ENCODE assay signal across 22 cellular contexts in the genomic region with DNA sequence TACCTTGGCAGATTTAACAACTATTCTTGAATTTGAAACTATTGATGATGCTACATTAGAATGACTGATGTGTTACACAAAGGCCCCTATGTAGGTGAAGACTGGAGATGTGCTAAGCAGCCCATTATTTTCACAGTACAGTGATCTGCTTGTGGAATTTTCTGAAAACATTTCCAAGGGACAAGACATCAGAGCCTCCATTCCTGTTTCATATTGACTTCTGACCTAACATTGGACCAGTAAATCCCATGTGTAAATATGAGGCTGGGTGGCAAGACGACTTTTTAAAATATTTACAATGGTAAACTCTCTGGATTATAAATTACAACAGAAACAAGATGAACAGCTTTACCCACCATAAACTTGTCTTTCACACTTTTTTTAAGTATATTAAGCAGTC.
"Had no signal": no experiment of that assay in that cellular context is flagged by ENCODE, and none has a peak within 500 bp of the region (broad histone marks: within the 10 kb centered on the region; RNA-seq: fewer than 3 reads in every experiment).

No MANE protein-coding gene starts in this region.

- H3K27ac Mint-ChIP-seq: naive B cell; natural killer cell treated with Interleukin-12 subunit alpha and Interleukin-12 subunit beta and Interleukin-15 and Interleukin-18, amount 100 ng/mL, for 72 hours; stimulated activated memory B cell treated with anti-CD40 and anti-IgM and Interleukin-4, amounts not matched to agents 10 μg/mL and 1 μg/mL and 100 μg/mL, for 72 hours had no signal

- H3K4me1 Mint-ChIP-seq: naive B cell; stimulated activated memory B cell treated with anti-CD40 and anti-IgM and Interleukin-4, amounts not matched to agents 10 μg/mL and 1 μg/mL and 100 μg/mL, for 72 hours had no signal

- ATAC-seq: lower lobe of right lung; natural killer cell treated with Interleukin-12 subunit alpha and Interleukin-12 subunit beta and Interleukin-15 and Interleukin-18, amount 100 ng/mL, for 72 hours; stimulated activated memory B cell treated with anti-CD40 and anti-IgM and Interleukin-4, amounts not matched to agents 10 μg/mL and 1 μg/mL and 100 μg/mL, for 72 hours; stimulated activated naive CD8-positive, alpha-beta T cell treated with anti-CD3 and anti-CD28 coated beads, Interleukin-15, Interleukin-2, amounts not matched to agents 100 U/mL and 50 U/mL, for 24 hours; upper lobe of right lung had no signal

- DNase-seq: dermis blood vessel endothelial cell; effector memory CD4-positive, alpha-beta T cell; head of caudate nucleus; left ventricle myocardium superior; lower lobe of right lung; naive B cell; sigmoid colon; spleen; stimulated activated CD4-positive, alpha-beta T cell treated with anti-CD3 and anti-CD28 coated beads, Interleukin-4, amount 100 ng/mL, for 4 hours; stimulated activated naive CD8-positive, alpha-beta T cell treated with anti-CD3 and anti-CD28 coated beads, Interleukin-15, Interleukin-2, amounts not matched to agents 100 U/mL and 50 U/mL, for 24 hours; substantia nigra; testis; tibial artery; upper lobe of right lung; uterus had no signal

- H3K4me3 Mint-ChIP-seq: naive B cell; natural killer cell treated with Interleukin-12 subunit alpha and Interleukin-12 subunit beta and Interleukin-15 and Interleukin-18, amount 100 ng/mL, for 72 hours; stimulated activated memory B cell treated with anti-CD40 and anti-IgM and Interleukin-4, amounts not matched to agents 10 μg/mL and 1 μg/mL and 100 μg/mL, for 72 hours had no signal

- H3K36me3 Mint-ChIP-seq: natural killer cell treated with Interleukin-12 subunit alpha and Interleukin-12 subunit beta and Interleukin-15 and Interleukin-18, amount 100 ng/mL, for 72 hours had no signal

- H3K27me3 ChIP-seq: right atrium auricular region, sigmoid colon, spleen, testis, tibial artery, upper lobe of right lung, uterus had no signal

- H3K4me3 ChIP-seq: coronary artery, lower lobe of right lung, prostate gland, right atrium auricular region, sigmoid colon, spleen, testis, tibial artery, upper lobe of right lung, uterus had no signal

- H3K27me3 Mint-ChIP-seq: naive B cell; natural killer cell treated with Interleukin-12 subunit alpha and Interleukin-12 subunit beta and Interleukin-15 and Interleukin-18, amount 100 ng/mL, for 72 hours; stimulated activated memory B cell treated with anti-CD40 and anti-IgM and Interleukin-4, amounts not matched to agents 10 μg/mL and 1 μg/mL and 100 μg/mL, for 72 hours had no signal

- H3K27ac ChIP-seq: coronary artery, lower lobe of right lung, prostate gland, right atrium auricular region, sigmoid colon, spleen, testis, tibial artery, upper lobe of right lung, uterus had no signal

- H3K9me3 ChIP-seq: lower lobe of right lung, prostate gland, right atrium auricular region, sigmoid colon, spleen, testis, tibial artery, upper lobe of right lung, uterus had no signal

- H3K36me3 ChIP-seq: lower lobe of right lung, prostate gland, right atrium auricular region, sigmoid colon, spleen, tibial artery, upper lobe of right lung, uterus had no signal

- H3K4me1 ChIP-seq: lower lobe of right lung, prostate gland, sigmoid colon, spleen, testis, tibial artery, upper lobe of right lung, uterus had no signal

- H3K9me3 Mint-ChIP-seq: naive B cell; natural killer cell treated with Interleukin-12 subunit alpha and Interleukin-12 subunit beta and Interleukin-15 and Interleukin-18, amount 100 ng/mL, for 72 hours; stimulated activated memory B cell treated with anti-CD40 and anti-IgM and Interleukin-4, amounts not matched to agents 10 μg/mL and 1 μg/mL and 100 μg/mL, for 72 hours had no signal

- FAIRE-seq: endometrium, keratinocyte had no signal
